In genomic region chrX:107747596-107748161, GRCh38 we compare ENCODE assay signal across 10 cellular contexts. TPM values are rescaled to one million over a fixed set of nuclear protein-coding genes. Genes with fewer than 3 reads are reported as not detected.
A peak's percentile ranks its signal among the peaks of the same experiment; 100 is the strongest.
DNase-seq lines count a peak whose midpoint lies in the region; ATAC-seq and TF ChIP-seq lines count a peak whose summit lies in the region.
"Had no signal": no experiment of that assay in that cellular context is flagged by ENCODE, and none has a peak within 500 bp of the region (broad histone marks: within the 10 kb centered on the region; RNA-seq: fewer than 3 reads in every experiment).

No MANE protein-coding gene starts in this region.

- ATAC-seq in RWPE2 (ENCODE audit: low read depth) = peak; percentile 94
- ATAC-seq: K562 had no signal

- no peak overlapping the region for H3K4me3 ChIP-seq in RWPE2 (ENCODE audit: severe bottlenecking)
- H3K4me3 ChIP-seq in right atrium auricular region = no peak overlapping the region
- no peak overlapping the region for H3K4me3 ChIP-seq in suprapubic skin
- H3K4me3 ChIP-seq: K562 had no signal

- peak; percentile 83 for DNase-seq in LHCN-M2 (ENCODE audit: low read depth)
- DNase-seq in RWPE2 (ENCODE audit: low spot score) = peak; percentile 71
- DNase-seq in right atrium auricular region (ENCODE audit: low spot score) = no peak
- DNase-seq in suprapubic skin (ENCODE audit: low spot score in 2 of 2) = no peak
- no peak for DNase-seq in C1 segment of cervical spinal cord (lab: John Stamatoyannopoulos, UW)
- no peak for DNase-seq in cortex of kidney (lab: John Stamatoyannopoulos, UW)
- no peak for DNase-seq in T-helper 1 cell
- no peak for DNase-seq in SK-N-DZ (ENCODE audit: low spot score)
- DNase-seq: activated CD4-positive, alpha-beta T cell treated with anti-CD3 and anti-CD28 coated beads, Interleukin-2, amount 50 U/mL, for 48 hours had no signal

- WGBS in suprapubic skin = 24% methylated on average over 3 of the region's 3 CpGs

- no peaks in the 10 kb centered on the region for H3K27me3 ChIP-seq in RWPE2 (ENCODE audit: insufficient read depth, poor library complexity, severe bottlenecking)
- no peaks in the 10 kb centered on the region for H3K27me3 ChIP-seq in right atrium auricular region
- no peaks in the 10 kb centered on the region for H3K27me3 ChIP-seq in suprapubic skin

- TF ChIP-seq POLR2A in suprapubic skin (IDR thresholded peaks at IDR 0.05) = no peak

- H3K36me3 ChIP-seq in RWPE2 (ENCODE audit: low read depth) = no peaks in the 10 kb centered on the region
- no peaks in the 10 kb centered on the region for H3K36me3 ChIP-seq in right atrium auricular region
- no peaks in the 10 kb centered on the region for H3K36me3 ChIP-seq in suprapubic skin

- H3K4me1 ChIP-seq in RWPE2 (ENCODE audit: insufficient read depth, poor library complexity, severe bottlenecking) (peaks cover 18% of the 10 kb centered on the region), right atrium auricular region (peaks cover 0 to 41% of the 10 kb centered on the region in 2 donors), suprapubic skin (peaks cover 31% of the 10 kb centered on the region)

- H3K9me3 ChIP-seq in RWPE2 (ENCODE audit: severe bottlenecking) = no peaks in the 10 kb centered on the region
- H3K9me3 ChIP-seq in right atrium auricular region = no peaks in the 10 kb centered on the region
- H3K9me3 ChIP-seq in suprapubic skin = no peaks in the 10 kb centered on the region

- no peak for TF ChIP-seq EP300 in suprapubic skin (IDR thresholded peaks at IDR 0.05)

- peak overlapping the region; percentile 63 for H3K27ac ChIP-seq in RWPE2 (ENCODE audit: poor library complexity, severe bottlenecking)
- peak overlapping the region; percentile 68 to 82 for H3K27ac ChIP-seq in right atrium auricular region
- H3K27ac ChIP-seq in suprapubic skin = peak overlapping the region; percentile 67

- TF ChIP-seq CTCF in RWPE2 (IDR thresholded peaks at IDR 0.05; ENCODE audit: poor library complexity, severe bottlenecking) = no peak
- no peak for TF ChIP-seq CTCF in right atrium auricular region (IDR thresholded peaks at IDR 0.05)
- TF ChIP-seq CTCF in suprapubic skin (IDR thresholded peaks at IDR 0.05) = no peak

RNA-seq across cellular contexts. Expression of gene TSC22D3, which starts 27.9 kb away (rescaled TPM):
- total RNA-seq in LHCN-M2 (2014; rRNA removed) (189 and 245 TPM in 2 replicates), right atrium auricular region (100 to 1,000 TPM; 184 to 193 TPM), suprapubic skin (1,000 to 10,000 TPM in 1 of 4 donors, 100 to 1,000 TPM in 3; 487 to 1,035 (median 681) TPM)
- 65.4 TPM for polyA plus RNA-seq in LHCN-M2 (2012)
- polyA plus RNA-seq in SK-N-DZ (2014; cell fraction: cytosol; rRNA removed) = 47.0 and 48.2 TPM in 2 replicates
- 19.2 and 26.6 TPM in 2 replicates for polyA plus RNA-seq in SK-N-DZ (2014; cell fraction: nucleus; rRNA removed)

RNA-seq across cellular contexts. Expression of gene NCBP2L, which starts 29.9 kb away (rescaled TPM):
- total RNA-seq in LHCN-M2 (2014; rRNA removed) (0.17 TPM in 1 of 2 replicates, not detected in the other), right atrium auricular region (not detected), suprapubic skin (not detected)
- not detected for polyA plus RNA-seq in LHCN-M2 (2012)
- polyA plus RNA-seq in SK-N-DZ (2014; cell fraction: cytosol; rRNA removed) = not detected in 2 replicates
- polyA plus RNA-seq in SK-N-DZ (2014; cell fraction: nucleus; rRNA removed) = not detected in 2 replicates
- total RNA-seq: K562 had no signal
- polyA plus RNA-seq: K562 had no signal

Comparison
In these comparisons a context has a peak if more than half of its experiments do, and no peak if none do; other contexts are left out.
1. DNase-seq: peak in LHCN-M2 (single experiment) and RWPE2 (single experiment); none in right atrium auricular region (single experiment), suprapubic skin (0 of 2), C1 segment of cervical spinal cord (0 of 14), cortex of kidney (single experiment), T-helper 1 cell (0 of 5) and SK-N-DZ (single experiment).
2. Peak in every context shown above with its lines, with median percentiles within 50 percentile points of each other: H3K27ac ChIP-seq.